ENCODE assay signal across 2 cellular contexts in the genomic region with DNA sequence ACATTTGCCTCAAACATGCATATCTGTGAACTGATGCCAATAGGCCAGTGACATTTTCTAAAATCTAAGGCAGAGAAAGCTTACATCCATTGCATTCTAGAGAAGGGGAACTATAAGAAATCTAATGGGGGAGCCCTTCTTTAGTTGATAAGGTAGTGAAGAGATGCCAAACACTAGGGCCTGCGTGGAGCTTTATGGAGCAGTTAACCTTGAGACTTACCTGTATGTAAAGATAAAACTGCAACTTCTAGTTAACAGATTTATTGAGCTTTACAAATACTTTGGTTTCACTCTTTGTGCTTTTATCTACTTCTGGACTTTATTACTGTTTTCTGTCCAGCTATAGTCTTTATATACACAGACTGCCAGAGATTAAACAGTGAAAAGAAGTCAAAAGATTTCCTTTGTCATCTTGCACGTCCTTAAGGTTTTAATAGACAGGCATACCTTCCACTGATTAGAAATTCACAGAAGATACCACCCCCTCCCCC.
TF ChIP-seq lines count a peak whose summit lies in the region.

No MANE protein-coding gene starts in this region.

TF ChIP-seq in A549, 52 proteins besides CTCF, POLR2A, EP300 and RAD21:
- TF ChIP-seq HOXB13 (CRISPR knock-in tag; IDR thresholded peaks at IDR 0.05; ENCODE audit: low read depth) (no peak), TP53 (CRISPR knock-in tag; IDR thresholded peaks at IDR 0.05) (no peak), RFX5 (IDR thresholded peaks at IDR 0.05) (no peak), JUN (IDR thresholded peaks at IDR 0.05) (no peak), JUNB (IDR thresholded peaks at IDR 0.05) (no peak), EHF (CRISPR knock-in tag; IDR thresholded peaks at IDR 0.05) (no peak), HEYL (CRISPR knock-in tag; IDR thresholded peaks at IDR 0.05) (no peak), RCOR1 (IDR thresholded peaks at IDR 0.05; ENCODE audit: low read depth, low read length) (no peak)
- TF ChIP-seq, protein P1, sequence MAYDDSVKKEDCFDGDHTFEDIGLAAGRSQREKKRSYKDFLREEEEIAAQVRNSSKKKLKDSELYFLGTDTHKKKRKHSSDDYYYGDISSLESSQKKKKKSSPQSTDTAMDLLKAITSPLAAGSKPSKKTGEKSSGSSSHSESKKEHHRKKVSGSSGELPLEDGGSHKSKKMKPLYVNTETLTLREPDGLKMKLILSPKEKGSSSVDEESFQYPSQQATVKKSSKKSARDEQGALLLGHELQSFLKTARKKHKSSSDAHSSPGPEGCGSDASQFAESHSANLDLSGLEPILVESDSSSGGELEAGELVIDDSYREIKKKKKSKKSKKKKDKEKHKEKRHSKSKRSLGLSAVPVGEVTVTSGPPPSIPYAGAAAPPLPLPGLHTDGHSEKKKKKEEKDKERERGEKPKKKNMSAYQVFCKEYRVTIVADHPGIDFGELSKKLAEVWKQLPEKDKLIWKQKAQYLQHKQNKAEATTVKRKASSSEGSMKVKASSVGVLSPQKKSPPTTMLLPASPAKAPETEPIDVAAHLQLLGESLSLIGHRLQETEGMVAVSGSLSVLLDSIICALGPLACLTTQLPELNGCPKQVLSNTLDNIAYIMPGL (CRISPR knock-in tag; IDR thresholded peaks at IDR 0.05; ENCODE audit: borderline replicate concordance): no peak
- TF ChIP-seq, protein P2, sequence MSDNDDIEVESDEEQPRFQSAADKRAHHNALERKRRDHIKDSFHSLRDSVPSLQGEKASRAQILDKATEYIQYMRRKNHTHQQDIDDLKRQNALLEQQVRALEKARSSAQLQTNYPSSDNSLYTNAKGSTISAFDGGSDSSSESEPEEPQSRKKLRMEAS (IDR thresholded peaks at IDR 0.05): no peak

TF ChIP-seq in endothelial cell of umbilical vein, 7 proteins besides CTCF, POLR2A, EP300 and RAD21:
- no peak for TF ChIP-seq EZH2 (IDR thresholded peaks at IDR 0.05; ENCODE audit: borderline replicate concordance, low read depth, low read length, severe bottlenecking)
- TF ChIP-seq, protein P2 (IDR thresholded peaks at IDR 0.05; ENCODE audit: insufficient read depth, insufficient read length): no peak
- no peak for TF ChIP-seq POLR2AphosphoS5 (IDR thresholded peaks at IDR 0.05; ENCODE audit: insufficient read depth, low read depth, low read length)
- TF ChIP-seq MYC (IDR thresholded peaks at IDR 0.05; ENCODE audit: low read depth, low read length): no peak
- no peak for TF ChIP-seq JUN (IDR thresholded peaks at IDR 0.05; ENCODE audit: borderline replicate concordance, insufficient read depth, insufficient read length, low read depth)
- no peak for TF ChIP-seq FOS (IDR thresholded peaks at IDR 0.05; ENCODE audit: borderline replicate concordance, insufficient read depth, low read length)
- TF ChIP-seq GATA2 (IDR thresholded peaks at IDR 0.05; ENCODE audit: insufficient read depth, insufficient read length, low read depth, low read length): no peak
